8 cellular contexts compared by ENCODE assay signal in the genomic region with DNA sequence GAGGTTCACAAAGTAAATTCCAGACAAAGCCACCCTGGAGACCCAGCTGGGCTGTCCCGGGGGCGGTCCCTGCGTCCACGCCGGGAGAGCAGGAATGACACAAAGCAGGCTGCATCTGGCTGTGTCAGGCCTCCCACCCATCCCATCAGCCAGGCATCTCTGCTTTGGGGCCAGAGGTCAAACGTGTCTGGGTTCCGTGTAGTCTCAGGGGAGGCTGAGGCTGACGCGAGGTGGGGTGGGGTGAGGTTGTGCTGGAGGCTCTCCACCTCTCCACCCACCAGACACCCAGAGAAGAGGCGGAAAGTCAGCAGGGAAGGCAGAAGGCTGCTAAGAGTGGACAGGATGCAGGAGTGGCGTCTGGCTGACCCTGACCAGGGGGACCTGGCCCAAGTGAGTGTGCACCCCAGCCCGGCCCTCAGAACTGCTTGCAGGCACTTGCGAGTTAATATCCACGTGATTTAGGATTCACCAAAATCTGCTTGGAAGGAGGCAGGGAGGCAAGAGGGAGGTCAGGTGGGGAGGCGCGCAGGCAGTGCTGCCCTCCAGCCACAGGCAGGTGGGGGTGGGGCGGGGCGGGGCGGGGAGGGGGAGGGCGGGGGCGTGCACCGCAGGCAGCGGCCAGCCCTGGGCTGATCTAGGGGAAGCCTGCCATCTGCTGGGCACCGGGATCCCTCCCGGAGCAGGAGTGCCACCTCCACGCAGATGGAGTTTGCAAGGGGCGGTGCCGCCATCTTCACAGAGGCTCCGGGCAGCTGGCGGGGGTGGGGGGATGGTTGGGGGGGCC. TPM values are rescaled to one million over a fixed set of nuclear protein-coding genes. Genes with fewer than 3 reads are reported as not detected.
DNase-seq lines count a peak whose midpoint lies in the region; ATAC-seq, FAIRE-seq and TF ChIP-seq lines count a peak whose summit lies in the region.

No MANE protein-coding gene starts in this region.

- no peaks in the 10 kb centered on the region for H3K9me3 ChIP-seq in heart left ventricle

- H3K27ac Mint-ChIP-seq in activated naive CD8-positive, alpha-beta T cell treated with anti-CD3 and anti-CD28 coated beads for 36 hours = no peak overlapping the region
- H3K27ac Mint-ChIP-seq in progenitor cell of endocrine pancreas = peak overlapping the region; percentile 85

- peaks cover 0 to 60% (median 38%) of the 10 kb centered on the region in 12 donors for H3K4me1 ChIP-seq in heart left ventricle

- peak overlapping the region; percentile 81 for H3K4me3 Mint-ChIP-seq in activated naive CD8-positive, alpha-beta T cell treated with anti-CD3 and anti-CD28 coated beads for 36 hours
- no peak overlapping the region for H3K4me3 Mint-ChIP-seq in progenitor cell of endocrine pancreas (ENCODE audit: low read depth)

- peak overlapping the region in 11 of 12 donors; percentile 14 to 57 (median 47) for H3K4me3 ChIP-seq in heart left ventricle

- intact Hi-C loops in heart left ventricle (cut with DNase I) = loop anchor here in 9 of 10 donors (2.0 to 10.0 kb wide), 15 partner anchors 127 to 249 kb away; a partner anchor contains a TSS

- H3K27ac ChIP-seq in heart left ventricle = peak overlapping the region in 10 of 12 donors; percentile 55 to 83 (median 76)

- H3K4me1 Mint-ChIP-seq in activated naive CD8-positive, alpha-beta T cell treated with anti-CD3 and anti-CD28 coated beads for 36 hours = peaks cover 43% of the 10 kb centered on the region
- peaks cover 47% of the 10 kb centered on the region for H3K4me1 Mint-ChIP-seq in progenitor cell of endocrine pancreas (ENCODE audit: low read depth)

- no peaks in the 10 kb centered on the region for H3K36me3 ChIP-seq in heart left ventricle

- ATAC-seq in heart left ventricle = peak; percentile 82 to 87 (median 86)
- no peak for ATAC-seq in HG02884 (IDR thresholded peaks at IDR 0.05; ENCODE audit: unreplicated experiment)

- TF ChIP-seq CTCF in heart left ventricle (IDR thresholded peaks at IDR 0.05) (peak; percentile 46 to 76 (median 61)), progenitor cell of endocrine pancreas (IDR thresholded peaks at IDR 0.05; ENCODE audit: unreplicated experiment) (peak; percentile 68)

- no peaks in the 10 kb centered on the region for H3K27me3 ChIP-seq in heart left ventricle

- H3K27me3 Mint-ChIP-seq in activated naive CD8-positive, alpha-beta T cell treated with anti-CD3 and anti-CD28 coated beads for 36 hours = no peaks in the 10 kb centered on the region
- no peaks in the 10 kb centered on the region for H3K27me3 Mint-ChIP-seq in progenitor cell of endocrine pancreas

- TF ChIP-seq POLR2A in heart left ventricle (IDR thresholded peaks at IDR 0.05) = no peak

- WGBS in heart left ventricle, 4 donors = 30 to 44% (median 38%) methylated on average over 19 to 29 of the region's 30 CpGs

- H3K36me3 Mint-ChIP-seq in activated naive CD8-positive, alpha-beta T cell treated with anti-CD3 and anti-CD28 coated beads for 36 hours = peaks cover 6% of the 10 kb centered on the region
- no peaks in the 10 kb centered on the region for H3K36me3 Mint-ChIP-seq in progenitor cell of endocrine pancreas (ENCODE audit: insufficient read depth)

- DNase-seq in EL (peak; percentile 78), NCI-H1092 treated with DMSO at 0.1 percent for 48 hours (lab: John Stamatoyannopoulos, UW) (peak; percentile 85), SW480 (ENCODE audit: low spot score) (peak; percentile 91), heart left ventricle (peak; percentile 82 to 91 (median 88)), progenitor cell of endocrine pancreas (ENCODE audit: low spot score, unreplicated experiment) (peak; percentile 69), urothelium cell line (ENCODE audit: low spot score) (peak; percentile 98)
- DNase-seq in activated naive CD8-positive, alpha-beta T cell treated with anti-CD3 and anti-CD28 coated beads for 36 hours = peak; percentile 82

- FAIRE-seq in urothelium cell line (lab: Jason Lieb, UNC) = peak; percentile 93

- H3K9me3 Mint-ChIP-seq in activated naive CD8-positive, alpha-beta T cell treated with anti-CD3 and anti-CD28 coated beads for 36 hours = no peaks in the 10 kb centered on the region
- H3K9me3 Mint-ChIP-seq in progenitor cell of endocrine pancreas (ENCODE audit: low read depth) = no peaks in the 10 kb centered on the region

RNA-seq across cellular contexts. Expression of a gene that starts 44.3 kb away (rescaled TPM):
- 1 to 10 TPM; 8.8 to 9.0 TPM for total RNA-seq in activated naive CD8-positive, alpha-beta T cell treated with anti-CD3 and anti-CD28 coated beads for 36 hours
- total RNA-seq in heart left ventricle = 10 to 100 TPM; 12.3 to 22.1 (median 17.5) TPM
- polyA plus RNA-seq in heart left ventricle = 10 to 100 TPM in 1 of 2 donors, 1 to 10 TPM in 1; 5.3 to 14.1 TPM
- total RNA-seq in progenitor cell of endocrine pancreas = 85.1 and 87.9 TPM in 2 replicates

RNA-seq across cellular contexts. Expression of a gene that starts 45.1 kb away (rescaled TPM):
- total RNA-seq in activated naive CD8-positive, alpha-beta T cell treated with anti-CD3 and anti-CD28 coated beads for 36 hours = 1 to 10 TPM; 1.2 to 1.3 TPM
- total RNA-seq in heart left ventricle (1 to 10 TPM; 2.4 to 9.0 (median 5.9) TPM), progenitor cell of endocrine pancreas (26.9 and 28.0 TPM in 2 replicates)
- polyA plus RNA-seq in heart left ventricle = 1 to 10 TPM; 2.7 to 6.1 TPM
